18 cellular contexts compared by ENCODE assay signal in genomic region chr3:148902173-148902791, GRCh38. TPM values are rescaled to one million over a fixed set of nuclear protein-coding genes. Genes with fewer than 3 reads are reported as not detected.
A peak's percentile ranks its signal among the peaks of the same experiment; 100 is the strongest.
DNase-seq lines count a peak whose midpoint lies in the region; FAIRE-seq and TF ChIP-seq lines count a peak whose summit lies in the region.
"Had no signal": no experiment of that assay in that cellular context is flagged by ENCODE, and none has a peak within 500 bp of the region (broad histone marks: within the 10 kb centered on the region; RNA-seq: fewer than 3 reads in every experiment).

No MANE protein-coding gene starts in this region.

- H3K9ac ChIP-seq in astrocyte (ENCODE audit: low read length): no peak overlapping the region

- intact Hi-C loops in activated T-helper 1 cell treated with anti-CD3 and anti-CD28 coated beads, Interleukin-12 subunit alpha, Interleukin-12 subunit beta, Interleukin-2, Interleukin-4 antibody, amounts not matched to agents 30 ng/mL and 10 ng/mL and 1 ng/mL, durations not matched to agents 14 hours and 24 hours and 36 hours (cut with micrococcal nuclease): no loop called here

- peak overlapping the region; percentile 68 for H3K4me2 ChIP-seq in astrocyte (ENCODE audit: low read length)

- CTCF ChIA-PET in GM10248 (lab: Yijun Ruan, JAX): no interaction called here

- H3K27me3 Mint-ChIP-seq in astrocyte (ENCODE audit: low read depth, unreplicated experiment): no peaks in the 10 kb centered on the region
- peaks cover 5% of the 10 kb centered on the region for H3K27me3 Mint-ChIP-seq in activated T-helper 1 cell treated with anti-CD3 and anti-CD28 coated beads, Interleukin-12 subunit alpha, Interleukin-12 subunit beta, Interleukin-2, Interleukin-4 antibody, amounts not matched to agents 30 ng/mL and 10 ng/mL and 1 ng/mL, durations not matched to agents 14 hours and 24 hours and 36 hours (ENCODE audit: insufficient read depth)

- H3K36me3 Mint-ChIP-seq in astrocyte (ENCODE audit: low read depth, unreplicated experiment): no peaks in the 10 kb centered on the region
- no peaks in the 10 kb centered on the region for H3K36me3 Mint-ChIP-seq in activated T-helper 1 cell treated with anti-CD3 and anti-CD28 coated beads, Interleukin-12 subunit alpha, Interleukin-12 subunit beta, Interleukin-2, Interleukin-4 antibody, amounts not matched to agents 30 ng/mL and 10 ng/mL and 1 ng/mL, durations not matched to agents 14 hours and 24 hours and 36 hours (ENCODE audit: low read depth)
- H3K36me3 Mint-ChIP-seq: activated naive CD4-positive, alpha-beta T cell treated with anti-CD3 and anti-CD28 coated beads, Interleukin-2, amount 50 U/mL, for 24 hours had no signal

- H2AFZ ChIP-seq in ACC112 (ENCODE audit: low read length, unreplicated experiment) (no peak overlapping the region), astrocyte (ENCODE audit: low read depth, low read length) (no peak overlapping the region)

- H3K4me1 ChIP-seq in ACC112 (ENCODE audit: control insufficient read depth, insufficient read depth, low read length, unreplicated experiment): peaks cover 21% of the 10 kb centered on the region
- H3K4me1 ChIP-seq in astrocyte (ENCODE audit: insufficient read depth, low read length): peaks cover 7% of the 10 kb centered on the region

- FAIRE-seq in astrocyte (lab: Jason Lieb, UNC): peak; percentile 83
- FAIRE-seq: colon had no signal

- peak overlapping the region; percentile 51 for H3K4me3 ChIP-seq in ACC112 (ENCODE audit: low read depth, low read length)
- H3K4me3 ChIP-seq in astrocyte (ENCODE audit: insufficient read depth, low read depth, low read length): no peak overlapping the region
- H3K4me3 ChIP-seq: ovary had no signal

- H3K9me3 Mint-ChIP-seq in astrocyte (ENCODE audit: unreplicated experiment): no peaks in the 10 kb centered on the region
- H3K9me3 Mint-ChIP-seq in activated T-helper 1 cell treated with anti-CD3 and anti-CD28 coated beads, Interleukin-12 subunit alpha, Interleukin-12 subunit beta, Interleukin-2, Interleukin-4 antibody, amounts not matched to agents 30 ng/mL and 10 ng/mL and 1 ng/mL, durations not matched to agents 14 hours and 24 hours and 36 hours: no peaks in the 10 kb centered on the region
- H3K9me3 Mint-ChIP-seq: activated naive CD4-positive, alpha-beta T cell treated with anti-CD3 and anti-CD28 coated beads, Interleukin-2, amount 50 U/mL, for 24 hours had no signal

- TF ChIP-seq CTCF in astrocyte (IDR thresholded peaks at IDR 0.05; ENCODE audit: insufficient read depth, low read depth, low read length) (no peak), GM10248 (IDR thresholded peaks at IDR 0.05; ENCODE audit: control extremely low read depth, extremely low read depth, low read depth, missing control alignments) (no peak)

- H3K27ac ChIP-seq in ACC112 (ENCODE audit: low read depth, low read length): peak overlapping the region; percentile 91
- H3K27ac ChIP-seq in astrocyte (ENCODE audit: low read depth, low read length): peak overlapping the region; percentile 41
- H3K27ac ChIP-seq: ovary had no signal

- H3K4me3 Mint-ChIP-seq in astrocyte (ENCODE audit: unreplicated experiment): no peak overlapping the region
- no peak overlapping the region for H3K4me3 Mint-ChIP-seq in activated T-helper 1 cell treated with anti-CD3 and anti-CD28 coated beads, Interleukin-12 subunit alpha, Interleukin-12 subunit beta, Interleukin-2, Interleukin-4 antibody, amounts not matched to agents 30 ng/mL and 10 ng/mL and 1 ng/mL, durations not matched to agents 14 hours and 24 hours and 36 hours
- H3K4me3 Mint-ChIP-seq: activated naive CD4-positive, alpha-beta T cell treated with anti-CD3 and anti-CD28 coated beads, Interleukin-2, amount 50 U/mL, for 24 hours had no signal

- POLR2A ChIA-PET in GM10248 (lab: Yijun Ruan, JAX): no interaction called here

- H3K27me3 ChIP-seq in ACC112 (ENCODE audit: insufficient read depth, low read length) (no peaks in the 10 kb centered on the region), astrocyte (ENCODE audit: insufficient read depth, low read length) (no peaks in the 10 kb centered on the region)
- H3K27me3 ChIP-seq: ovary had no signal

- no peak overlapping the region for H3K27ac Mint-ChIP-seq in astrocyte (ENCODE audit: unreplicated experiment)
- no peak overlapping the region for H3K27ac Mint-ChIP-seq in activated T-helper 1 cell treated with anti-CD3 and anti-CD28 coated beads, Interleukin-12 subunit alpha, Interleukin-12 subunit beta, Interleukin-2, Interleukin-4 antibody, amounts not matched to agents 30 ng/mL and 10 ng/mL and 1 ng/mL, durations not matched to agents 14 hours and 24 hours and 36 hours
- H3K27ac Mint-ChIP-seq: activated naive CD4-positive, alpha-beta T cell treated with anti-CD3 and anti-CD28 coated beads, Interleukin-2, amount 50 U/mL, for 24 hours had no signal

- DNase-seq in HS-5 (ENCODE audit: low read depth) (peak; percentile 85), astrocyte (ENCODE audit: low read depth) (peak; percentile 67), foreskin melanocyte (peak; percentile 36), AG08396 (ENCODE audit: low spot score) (no peak), SIG-M5 treated with dmso at 0.1 percent for 504 hours (lab: John Stamatoyannopoulos, UW; ENCODE audit: unreplicated experiment) (no peak), GM10248 (ENCODE audit: extremely low spot score) (no peak)
- no peak for DNase-seq in activated T-helper 1 cell treated with anti-CD3 and anti-CD28 coated beads, Interleukin-12 subunit alpha, Interleukin-12 subunit beta, Interleukin-2, Interleukin-4 antibody, amounts not matched to agents 30 ng/mL and 10 ng/mL and 1 ng/mL, durations not matched to agents 14 hours and 24 hours and 36 hours (ENCODE audit: low spot score)
- DNase-seq: ACHN; activated CD4-positive, CD25-positive, alpha-beta regulatory T cell; NCI-H1092 treated with DMSO at 0.1 percent for 48 hours; NCI-H510A; ovary; stimulated activated CD4-positive, alpha-beta T cell treated with anti-CD3 and anti-CD28 coated beads, Interleukin-12 subunit alpha, Interleukin-12 subunit beta, amount 100 ng/mL, for 4 hours had no signal

- no peaks in the 10 kb centered on the region for H3K79me2 ChIP-seq in ACC112 (ENCODE audit: control insufficient read depth, insufficient read depth, low read length, unreplicated experiment)
- no peaks in the 10 kb centered on the region for H3K79me2 ChIP-seq in astrocyte (ENCODE audit: insufficient read depth, low read length)

- H3K4me1 Mint-ChIP-seq in astrocyte (ENCODE audit: low read depth, unreplicated experiment): peaks cover 12% of the 10 kb centered on the region
- no peaks in the 10 kb centered on the region for H3K4me1 Mint-ChIP-seq in activated T-helper 1 cell treated with anti-CD3 and anti-CD28 coated beads, Interleukin-12 subunit alpha, Interleukin-12 subunit beta, Interleukin-2, Interleukin-4 antibody, amounts not matched to agents 30 ng/mL and 10 ng/mL and 1 ng/mL, durations not matched to agents 14 hours and 24 hours and 36 hours (ENCODE audit: low read depth)
- H3K4me1 Mint-ChIP-seq: activated naive CD4-positive, alpha-beta T cell treated with anti-CD3 and anti-CD28 coated beads, Interleukin-2, amount 50 U/mL, for 24 hours had no signal

- H3K36me3 ChIP-seq in ACC112 (ENCODE audit: insufficient read depth, low read length) (no peaks in the 10 kb centered on the region), astrocyte (ENCODE audit: insufficient read depth, low read length) (no peaks in the 10 kb centered on the region)
- H3K36me3 ChIP-seq: ovary had no signal

- H3K9me3 ChIP-seq in astrocyte (ENCODE audit: insufficient read depth, low read depth, low read length): no peaks in the 10 kb centered on the region
- H3K9me3 ChIP-seq: ovary had no signal

- no peaks in the 10 kb centered on the region for H4K20me1 ChIP-seq in astrocyte (ENCODE audit: insufficient read depth, low read length)

RNA-seq across cellular contexts. Expression of gene CPA3, which starts 37.2 kb away (rescaled TPM):
- not detected in 2 replicates for total RNA-seq in astrocyte
- not detected in 2 replicates for total RNA-seq in activated T-helper 1 cell treated with anti-CD3 and anti-CD28 coated beads, Interleukin-12 subunit alpha, Interleukin-12 subunit beta, Interleukin-2, Interleukin-4 antibody, amounts not matched to agents 30 ng/mL and 10 ng/mL and 1 ng/mL, durations not matched to agents 14 hours and 24 hours and 36 hours
- total RNA-seq: T-helper 1 cell treated with Interleukin-12 subunit alpha and Interleukin-12 subunit beta and Interleukin-4 antibody, amounts not matched to agents 30 ng/mL and 1 ng/mL, for 36 hours; temporal lobe had no signal

Comparison
In these comparisons a context has a peak if more than half of its experiments do, and no peak if none do; other contexts are left out.
1. DNase-seq: peak in HS-5 (single experiment), astrocyte (single experiment) and foreskin melanocyte (single experiment); none in AG08396 (single experiment), SIG-M5 treated with dmso at 0.1 percent for 504 hours (single experiment), GM10248 (single experiment) and activated T-helper 1 cell treated with anti-CD3 and anti-CD28 coated beads, Interleukin-12 subunit alpha, Interleukin-12 subunit beta, Interleukin-2, Interleukin-4 antibody, amounts not matched to agents 30 ng/mL and 10 ng/mL and 1 ng/mL, durations not matched to agents 14 hours and 24 hours and 36 hours (single experiment).